14 cellular contexts compared by ENCODE assay signal in the genomic region with DNA sequence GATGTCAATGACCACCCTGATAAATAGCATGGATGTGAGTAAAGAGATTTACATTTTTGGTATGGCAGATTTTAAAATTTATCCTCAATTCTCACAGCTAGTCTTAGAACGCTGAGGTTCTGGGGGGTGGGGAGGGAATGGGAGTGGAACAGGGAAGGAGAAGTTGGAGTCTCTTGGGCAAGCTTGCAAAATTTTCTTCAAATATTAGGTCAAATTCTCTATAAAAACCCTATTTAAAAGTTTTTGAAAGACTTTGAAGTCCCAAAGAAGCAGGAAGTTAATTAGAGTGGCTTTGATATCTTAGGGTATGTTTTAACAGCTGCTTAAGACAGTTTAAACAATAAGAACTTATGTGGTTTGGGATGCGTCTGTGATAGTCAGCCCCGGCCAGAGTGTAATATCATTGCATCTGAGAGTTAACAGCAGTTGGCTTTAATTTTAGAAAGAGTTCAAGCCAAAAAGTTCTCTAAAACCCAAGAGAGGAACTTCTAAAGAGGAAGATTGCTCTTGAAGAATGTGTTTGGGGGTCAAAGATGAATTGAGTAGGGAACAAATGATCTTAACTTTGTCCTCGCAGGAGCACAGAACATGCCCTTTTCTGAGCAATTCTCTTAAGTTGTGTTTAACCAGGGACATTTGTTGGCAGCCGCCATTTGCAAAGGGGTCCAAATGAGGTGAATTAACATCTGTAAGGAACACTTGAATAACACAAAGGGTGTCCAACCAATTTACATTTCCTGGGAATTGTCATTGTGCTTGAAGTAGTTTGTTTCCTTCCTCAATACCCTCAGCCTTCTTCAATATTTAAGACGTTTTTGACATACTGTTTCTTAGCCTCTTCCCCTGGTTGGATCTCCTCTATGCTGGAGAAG.
DNase-seq lines count a peak whose midpoint lies in the region; ATAC-seq and TF ChIP-seq lines count a peak whose summit lies in the region.
"Had no signal": no experiment of that assay in that cellular context is flagged by ENCODE, and none has a peak within 500 bp of the region (broad histone marks: within the 10 kb centered on the region; RNA-seq: fewer than 3 reads in every experiment).

No MANE protein-coding gene starts in this region.

- H3K9me3 Mint-ChIP-seq in GM23338 = peaks cover 3% of the 10 kb centered on the region; the same call in 1 of the 3 replicates
- H3K9me3 Mint-ChIP-seq in osteocyte (ENCODE audit: unreplicated experiment) = no peaks in the 10 kb centered on the region
- H3K9me3 Mint-ChIP-seq in HFFc6 = no peaks in the 10 kb centered on the region
- H3K9me3 Mint-ChIP-seq: central memory CD8-positive, alpha-beta T cell had no signal

- no peak overlapping the region; the same call in 1 of the 2 replicates for H3K4me2 ChIP-seq in GM23338

- H3K4me3 Mint-ChIP-seq in GM23338 (no peak overlapping the region), osteocyte (ENCODE audit: unreplicated experiment) (no peak overlapping the region), HFFc6 (no peak overlapping the region)
- H3K4me3 Mint-ChIP-seq: central memory CD8-positive, alpha-beta T cell; nephron progenitor cell had no signal

- no peak for TF ChIP-seq EP300 in sigmoid colon (IDR thresholded peaks at IDR 0.05)

- H2AFZ ChIP-seq in GM23338 = 0 out of 2 replicates have a peak overlapping the region, but pooled peaks have one; percentile 1

- H4K20me1 ChIP-seq in GM23338 (replicated peaks; ENCODE audit: insufficient read depth) = no peaks in the 10 kb centered on the region

- no peak overlapping the region for H3K4me3 ChIP-seq in GM23338
- no peak overlapping the region for H3K4me3 ChIP-seq in sigmoid colon

- no peak for TF ChIP-seq CTCF in GM23338 (conservative IDR thresholded peaks at IDR 0.05; ENCODE audit: low read depth in 2 of 2)
- no peak for TF ChIP-seq CTCF in sigmoid colon (IDR thresholded peaks at IDR 0.05)
- no peak for TF ChIP-seq CTCF in osteocyte (IDR thresholded peaks at IDR 0.05)
- TF ChIP-seq CTCF in HFFc6 (IDR thresholded peaks at IDR 0.05) = no peak

- H3K36me3 ChIP-seq in GM23338 (ENCODE audit: insufficient read depth) (no peaks in the 10 kb centered on the region), sigmoid colon (no peaks in the 10 kb centered on the region)

- 56 to 62% methylated on average over 6 of the region's 6 CpGs for WGBS in sigmoid colon, 2 donors

- intact Hi-C loops in sigmoid colon (cut with DNase I) = no loop called here

- ATAC-seq in GM23338 (no peak), GM19035 (IDR thresholded peaks at IDR 0.05; ENCODE audit: unreplicated experiment) (no peak)
- ATAC-seq: esophagus mucosa had no signal

- H3K9me2 ChIP-seq in GM23338 (ENCODE audit: insufficient read depth) = peaks cover 25% of the 10 kb centered on the region

- H3K27me3 ChIP-seq in GM23338 (ENCODE audit: insufficient read depth) (no peaks in the 10 kb centered on the region), sigmoid colon (no peaks in the 10 kb centered on the region)

- peaks cover 2% of the 10 kb centered on the region for H3K27me3 Mint-ChIP-seq in GM23338 (ENCODE audit: insufficient read depth, low read depth, poor library complexity)
- H3K27me3 Mint-ChIP-seq in osteocyte (ENCODE audit: unreplicated experiment) = no peaks in the 10 kb centered on the region
- H3K27me3 Mint-ChIP-seq in HFFc6 (ENCODE audit: insufficient read depth) = no peaks in the 10 kb centered on the region; the same call in none of the 2 replicates
- H3K27me3 Mint-ChIP-seq: central memory CD8-positive, alpha-beta T cell had no signal

- H3K36me3 Mint-ChIP-seq in GM23338 (ENCODE audit: low read depth) = peaks cover 6% of the 10 kb centered on the region; the same call in 1 of the 3 replicates
- no peaks in the 10 kb centered on the region for H3K36me3 Mint-ChIP-seq in osteocyte (ENCODE audit: unreplicated experiment)
- peaks cover 6% of the 10 kb centered on the region; the same call in 1 of the 2 replicates for H3K36me3 Mint-ChIP-seq in HFFc6 (ENCODE audit: low read depth)

- TF ChIP-seq POLR2A in sigmoid colon (IDR thresholded peaks at IDR 0.05) = no peak

- H3K27ac Mint-ChIP-seq in GM23338 (0 out of 2 replicates have a peak overlapping the region, but pooled peaks have one; percentile 7), osteocyte (ENCODE audit: unreplicated experiment) (no peak overlapping the region), HFFc6 (no peak overlapping the region)
- H3K27ac Mint-ChIP-seq: nephron progenitor cell had no signal

- H3K27ac ChIP-seq in GM23338 (ENCODE audit: low read depth) (no peak overlapping the region), sigmoid colon (peak overlapping the region; percentile 11 to 39 (median 21))

- H3K4me1 Mint-ChIP-seq in GM23338 (peaks cover 25% of the 10 kb centered on the region), osteocyte (ENCODE audit: unreplicated experiment) (peaks cover 9% of the 10 kb centered on the region), HFFc6 (ENCODE audit: low read depth) (peaks cover 37% of the 10 kb centered on the region)
- H3K4me1 Mint-ChIP-seq: central memory CD8-positive, alpha-beta T cell had no signal

- no peaks in the 10 kb centered on the region for H3K79me2 ChIP-seq in GM23338 (replicated peaks; ENCODE audit: insufficient read depth)

- DNase-seq in GM23338 (ENCODE audit: low spot score) = peak; percentile 24
- DNase-seq in OCI-M2 (lab: John Stamatoyannopoulos, UW; ENCODE audit: unreplicated experiment) = peak; percentile 22
- peak; percentile 80 for DNase-seq in fibroblast of peridontal ligament (ENCODE audit: extremely low read depth)
- no peak for DNase-seq in sigmoid colon
- DNase-seq in osteocyte (ENCODE audit: extremely low spot score, unreplicated experiment) = no peak
- no peak for DNase-seq in HFFc6
- no peak for DNase-seq in COR-L47 (lab: John Stamatoyannopoulos, UW)
- DNase-seq: activated gamma-delta T cell, NCI-H1417, NCI-H774, nephron progenitor cell had no signal

- H3K9me3 ChIP-seq in sigmoid colon = no peaks in the 10 kb centered on the region

- 0 out of 2 replicates have a peak, but pooled peaks cover 4% of the 10 kb centered on the region for H3K4me1 ChIP-seq in GM23338 (ENCODE audit: insufficient read depth)
- H3K4me1 ChIP-seq in sigmoid colon = peaks cover 0 to 14% (median 4%) of the 10 kb centered on the region in 4 donors

- H3F3A ChIP-seq in GM23338 (replicated peaks; ENCODE audit: low read depth) = no peaks in the 10 kb centered on the region

TF ChIP-seq in GM23338, 12 proteins besides CTCF, POLR2A, EP300 and RAD21:
- TF ChIP-seq CREB1 (CRISPR knock-in tag; IDR thresholded peaks at IDR 0.05; ENCODE audit: low read depth) (no peak), NANOG (IDR thresholded peaks at IDR 0.05; ENCODE audit: borderline replicate concordance) (peak; percentile 28; the same call in 1 of the 2 replicates)

Comparison
In these comparisons a context has a peak if more than half of its experiments do, and no peak if none do; other contexts are left out.
1. DNase-seq: peak in GM23338 (single experiment), OCI-M2 (single experiment) and fibroblast of peridontal ligament (single experiment); none in sigmoid colon (single experiment), osteocyte (single experiment), HFFc6 (single experiment) and COR-L47 (single experiment).